39 cellular contexts compared by ENCODE assay signal in genomic region chrX:134524181-134524580, GRCh38.
"Had no signal": no experiment of that assay in that cellular context is flagged by ENCODE, and none has a peak within 500 bp of the region (broad histone marks: within the 10 kb centered on the region; RNA-seq: fewer than 3 reads in every experiment).

No MANE protein-coding gene starts in this region.

- H3K4me3 Mint-ChIP-seq: activated CD4-positive, alpha-beta memory T cell treated with anti-CD3 and anti-CD28 coated beads, Interleukin-2, amount 10 ng/mL, durations not matched to agents 7 days and 5 days; activated CD4-positive, alpha-beta T cell treated with anti-CD3 and anti-CD28 coated beads for 36 hours; activated CD4-positive, alpha-beta T cell treated with anti-CD3 and anti-CD28 coated beads, Interleukin-2, amount 10 ng/mL, durations not matched to agents 7 days and 5 days; activated CD8-positive, alpha-beta memory T cell treated with anti-CD3 and anti-CD28 coated beads, Interleukin-2, amount 10 ng/mL, durations not matched to agents 7 days and 5 days; activated CD8-positive, alpha-beta T cell treated with anti-CD3 and anti-CD28 coated beads, Interleukin-2, amount 10 ng/mL, durations not matched to agents 7 days and 5 days; activated naive CD4-positive, alpha-beta T cell treated with anti-CD3 and anti-CD28 coated beads, Interleukin-2, amount 10 ng/mL, durations not matched to agents 7 days and 5 days; activated naive CD4-positive, alpha-beta T cell treated with anti-CD3 and anti-CD28 coated beads, Interleukin-2, amount 50 U/mL, for 24 hours; activated naive CD8-positive, alpha-beta T cell; activated naive CD8-positive, alpha-beta T cell treated with anti-CD3 and anti-CD28 coated beads, Interleukin-2, amount 10 ng/mL, durations not matched to agents 7 days and 5 days; activated naive CD8-positive, alpha-beta T cell treated with anti-CD3 and anti-CD28 coated beads, Interleukin-2, amount 50 U/mL, for 24 hours; activated T-cell treated with anti-CD3 and anti-CD28 coated beads, Interleukin-2, amount 50 U/mL, for 24 hours; brain; central memory CD8-positive, alpha-beta T cell; T-helper 1 cell treated with Interleukin-12 subunit alpha and Interleukin-12 subunit beta and Interleukin-4 antibody, amounts not matched to agents 30 μg/mL and 1 μg/mL, for 36 hours; T-helper 2 cell treated with Interferon-gamma antibody and Interleukin-4, amounts not matched to agents 5 μg/mL and 100 μg/mL, for 36 hours had no signal

- H3K9me3 ChIP-seq: ascending aorta had no signal

- H3K4me1 ChIP-seq: ascending aorta had no signal

- FAIRE-seq: bronchial epithelial cell, TTC549 had no signal

- DNase-seq: activated CD4-positive, alpha-beta memory T cell treated with anti-CD3 and anti-CD28 coated beads, Interleukin-2, amount 10 ng/mL, durations not matched to agents 7 days and 5 days; activated CD4-positive, alpha-beta T cell treated with anti-CD3 and anti-CD28 coated beads for 1 hour; activated CD4-positive, alpha-beta T cell treated with anti-CD3 and anti-CD28 coated beads for 36 hours; activated CD4-positive, alpha-beta T cell treated with anti-CD3 and anti-CD28 coated beads for 48 hours; activated CD4-positive, alpha-beta T cell treated with anti-CD3 and anti-CD28 coated beads, Interleukin-2, amount 10 ng/mL, durations not matched to agents 7 days and 5 days; activated CD4-positive, alpha-beta T cell treated with anti-CD3 and anti-CD28 coated beads, Interleukin-2, amount 50 U/mL, for 48 hours; activated CD4-positive, CD25-positive, alpha-beta regulatory T cell; activated CD8-positive, alpha-beta memory T cell treated with anti-CD3 and anti-CD28 coated beads for 24 hours; activated CD8-positive, alpha-beta memory T cell treated with anti-CD3 and anti-CD28 coated beads, Interleukin-2, amount 10 ng/mL, durations not matched to agents 7 days and 5 days; activated CD8-positive, alpha-beta memory T cell treated with anti-CD3 and anti-CD28 coated beads, Interleukin-2, amount 50 U/mL, for 48 hours; activated CD8-positive, alpha-beta T cell treated with anti-CD3 and anti-CD28 coated beads, Interleukin-2, amount 10 ng/mL, durations not matched to agents 7 days and 5 days; activated effector memory CD4-positive, alpha-beta T cell treated with Interleukin-2 at 50 U/mL for 16 hours; activated gamma-delta T cell; activated naive CD4-positive, alpha-beta T cell treated with anti-CD3 and anti-CD28 coated beads, Interleukin-2, amount 10 ng/mL, durations not matched to agents 7 days and 5 days; activated naive CD4-positive, alpha-beta T cell treated with Interleukin-2 at 50 U/mL for 16 hours; activated naive CD8-positive, alpha-beta T cell treated with anti-CD3 and anti-CD28 coated beads, Interleukin-2, amount 10 ng/mL, durations not matched to agents 7 days and 5 days; activated naive CD8-positive, alpha-beta T cell treated with anti-CD3 and anti-CD28 coated beads, Interleukin-2, amount 50 U/mL, for 24 hours; activated T-cell treated with anti-CD3 and anti-CD28 coated beads, Interleukin-2, amount 50 U/mL, for 24 hours; activated T-cell treated with anti-CD3 and anti-CD28 coated beads, Interleukin-2, amount 50 U/mL, for 48 hours; amygdala; anterior cingulate cortex; caudate nucleus; cerebellar nuclear complex; T-helper 1 cell; T-helper 2 cell; T-helper 9 cell had no signal

- H3K36me3 Mint-ChIP-seq: activated CD8-positive, alpha-beta memory T cell treated with anti-CD3 and anti-CD28 coated beads, Interleukin-2, amount 10 ng/mL, durations not matched to agents 7 days and 5 days; activated naive CD4-positive, alpha-beta T cell treated with anti-CD3 and anti-CD28 coated beads, Interleukin-2, amount 10 ng/mL, durations not matched to agents 7 days and 5 days; activated naive CD4-positive, alpha-beta T cell treated with anti-CD3 and anti-CD28 coated beads, Interleukin-2, amount 50 U/mL, for 24 hours; activated naive CD8-positive, alpha-beta T cell; activated naive CD8-positive, alpha-beta T cell treated with anti-CD3 and anti-CD28 coated beads, Interleukin-2, amount 10 ng/mL, durations not matched to agents 7 days and 5 days; brain had no signal

- H3K36me3 ChIP-seq: ascending aorta, cardiac muscle cell had no signal

- H3K27me3 ChIP-seq: ascending aorta, cardiac muscle cell had no signal

- H3K9me3 Mint-ChIP-seq: activated CD4-positive, alpha-beta memory T cell treated with anti-CD3 and anti-CD28 coated beads, Interleukin-2, amount 10 ng/mL, durations not matched to agents 7 days and 5 days; activated CD4-positive, alpha-beta T cell treated with anti-CD3 and anti-CD28 coated beads, Interleukin-2, amount 10 ng/mL, durations not matched to agents 7 days and 5 days; activated naive CD4-positive, alpha-beta T cell treated with anti-CD3 and anti-CD28 coated beads, Interleukin-2, amount 10 ng/mL, durations not matched to agents 7 days and 5 days; activated naive CD4-positive, alpha-beta T cell treated with anti-CD3 and anti-CD28 coated beads, Interleukin-2, amount 50 U/mL, for 24 hours; activated naive CD8-positive, alpha-beta T cell treated with anti-CD3 and anti-CD28 coated beads, Interleukin-2, amount 10 ng/mL, durations not matched to agents 7 days and 5 days; activated naive CD8-positive, alpha-beta T cell treated with anti-CD3 and anti-CD28 coated beads, Interleukin-2, amount 50 U/mL, for 24 hours; activated T-cell treated with anti-CD3 and anti-CD28 coated beads, Interleukin-2, amount 50 U/mL, for 24 hours; activated T-helper 2 cell treated with anti-CD3 and anti-CD28 coated beads, Interferon-gamma antibody, Interleukin-2, Interleukin-4, amounts not matched to agents 10 μg/mL and 5 μg/mL and 100 μg/mL, durations not matched to agents 14 hours and 24 hours and 36 hours; central memory CD8-positive, alpha-beta T cell; T-helper 1 cell treated with Interleukin-12 subunit alpha and Interleukin-12 subunit beta and Interleukin-4 antibody, amounts not matched to agents 30 μg/mL and 1 μg/mL, for 36 hours; T-helper 2 cell treated with Interferon-gamma antibody and Interleukin-4, amounts not matched to agents 5 μg/mL and 100 μg/mL, for 36 hours had no signal

- H3K27me3 Mint-ChIP-seq: activated CD4-positive, alpha-beta memory T cell treated with anti-CD3 and anti-CD28 coated beads, Interleukin-2, amount 10 ng/mL, durations not matched to agents 7 days and 5 days; activated CD4-positive, alpha-beta T cell treated with anti-CD3 and anti-CD28 coated beads for 36 hours; activated CD4-positive, alpha-beta T cell treated with anti-CD3 and anti-CD28 coated beads, Interleukin-2, amount 10 ng/mL, durations not matched to agents 7 days and 5 days; activated CD8-positive, alpha-beta memory T cell treated with anti-CD3 and anti-CD28 coated beads, Interleukin-2, amount 10 ng/mL, durations not matched to agents 7 days and 5 days; activated naive CD4-positive, alpha-beta T cell treated with anti-CD3 and anti-CD28 coated beads, Interleukin-2, amount 10 ng/mL, durations not matched to agents 7 days and 5 days; activated naive CD4-positive, alpha-beta T cell treated with anti-CD3 and anti-CD28 coated beads, Interleukin-2, amount 50 U/mL, for 24 hours; activated naive CD8-positive, alpha-beta T cell; activated naive CD8-positive, alpha-beta T cell treated with anti-CD3 and anti-CD28 coated beads, Interleukin-2, amount 10 ng/mL, durations not matched to agents 7 days and 5 days; activated naive CD8-positive, alpha-beta T cell treated with anti-CD3 and anti-CD28 coated beads, Interleukin-2, amount 50 U/mL, for 24 hours; brain; central memory CD8-positive, alpha-beta T cell had no signal

- ATAC-seq: activated CD4-positive, alpha-beta T cell treated with anti-CD3 and anti-CD28 coated beads for 36 hours; activated CD4-positive, CD25-positive, alpha-beta regulatory T cell treated with anti-CD3 and anti-CD28 coated beads, Interleukin-2, amount 50 U/mL, for 24 hours; activated CD8-positive, alpha-beta memory T cell treated with anti-CD3 and anti-CD28 coated beads, Interleukin-2, amount 10 ng/mL, durations not matched to agents 7 days and 5 days; activated CD8-positive, alpha-beta T cell treated with anti-CD3 and anti-CD28 coated beads, Interleukin-2, amount 10 ng/mL, durations not matched to agents 7 days and 5 days; activated naive CD8-positive, alpha-beta T cell treated with anti-CD3 and anti-CD28 coated beads, Interleukin-2, amount 50 U/mL, for 24 hours had no signal

- H3K4me1 Mint-ChIP-seq: central memory CD8-positive, alpha-beta T cell had no signal

- H3K4me3 ChIP-seq: ascending aorta, cardiac muscle cell had no signal

- H3K27ac ChIP-seq: ascending aorta, cardiac muscle cell, VCaP had no signal

- H3K27ac Mint-ChIP-seq: activated CD4-positive, alpha-beta memory T cell treated with anti-CD3 and anti-CD28 coated beads, Interleukin-2, amount 10 ng/mL, durations not matched to agents 7 days and 5 days; activated CD4-positive, alpha-beta T cell treated with anti-CD3 and anti-CD28 coated beads for 36 hours; activated CD4-positive, alpha-beta T cell treated with anti-CD3 and anti-CD28 coated beads, Interleukin-2, amount 10 ng/mL, durations not matched to agents 7 days and 5 days; activated CD8-positive, alpha-beta memory T cell treated with anti-CD3 and anti-CD28 coated beads, Interleukin-2, amount 10 ng/mL, durations not matched to agents 7 days and 5 days; activated CD8-positive, alpha-beta T cell treated with anti-CD3 and anti-CD28 coated beads, Interleukin-2, amount 10 ng/mL, durations not matched to agents 7 days and 5 days; activated naive CD4-positive, alpha-beta T cell treated with anti-CD3 and anti-CD28 coated beads, Interleukin-2, amount 10 ng/mL, durations not matched to agents 7 days and 5 days; activated naive CD4-positive, alpha-beta T cell treated with anti-CD3 and anti-CD28 coated beads, Interleukin-2, amount 50 U/mL, for 24 hours; activated naive CD8-positive, alpha-beta T cell; activated naive CD8-positive, alpha-beta T cell treated with anti-CD3 and anti-CD28 coated beads, Interleukin-2, amount 10 ng/mL, durations not matched to agents 7 days and 5 days; activated naive CD8-positive, alpha-beta T cell treated with anti-CD3 and anti-CD28 coated beads, Interleukin-2, amount 50 U/mL, for 24 hours; activated T-cell treated with anti-CD3 and anti-CD28 coated beads, Interleukin-2, amount 50 U/mL, for 24 hours; activated T-helper 2 cell treated with anti-CD3 and anti-CD28 coated beads, Interferon-gamma antibody, Interleukin-2, Interleukin-4, amounts not matched to agents 10 μg/mL and 5 μg/mL and 100 μg/mL, durations not matched to agents 14 hours and 24 hours and 36 hours; brain; T-helper 1 cell treated with Interleukin-12 subunit alpha and Interleukin-12 subunit beta and Interleukin-4 antibody, amounts not matched to agents 30 μg/mL and 1 μg/mL, for 36 hours; T-helper 2 cell treated with Interferon-gamma antibody and Interleukin-4, amounts not matched to agents 5 μg/mL and 100 μg/mL, for 36 hours had no signal
